In the genomic region with DNA sequence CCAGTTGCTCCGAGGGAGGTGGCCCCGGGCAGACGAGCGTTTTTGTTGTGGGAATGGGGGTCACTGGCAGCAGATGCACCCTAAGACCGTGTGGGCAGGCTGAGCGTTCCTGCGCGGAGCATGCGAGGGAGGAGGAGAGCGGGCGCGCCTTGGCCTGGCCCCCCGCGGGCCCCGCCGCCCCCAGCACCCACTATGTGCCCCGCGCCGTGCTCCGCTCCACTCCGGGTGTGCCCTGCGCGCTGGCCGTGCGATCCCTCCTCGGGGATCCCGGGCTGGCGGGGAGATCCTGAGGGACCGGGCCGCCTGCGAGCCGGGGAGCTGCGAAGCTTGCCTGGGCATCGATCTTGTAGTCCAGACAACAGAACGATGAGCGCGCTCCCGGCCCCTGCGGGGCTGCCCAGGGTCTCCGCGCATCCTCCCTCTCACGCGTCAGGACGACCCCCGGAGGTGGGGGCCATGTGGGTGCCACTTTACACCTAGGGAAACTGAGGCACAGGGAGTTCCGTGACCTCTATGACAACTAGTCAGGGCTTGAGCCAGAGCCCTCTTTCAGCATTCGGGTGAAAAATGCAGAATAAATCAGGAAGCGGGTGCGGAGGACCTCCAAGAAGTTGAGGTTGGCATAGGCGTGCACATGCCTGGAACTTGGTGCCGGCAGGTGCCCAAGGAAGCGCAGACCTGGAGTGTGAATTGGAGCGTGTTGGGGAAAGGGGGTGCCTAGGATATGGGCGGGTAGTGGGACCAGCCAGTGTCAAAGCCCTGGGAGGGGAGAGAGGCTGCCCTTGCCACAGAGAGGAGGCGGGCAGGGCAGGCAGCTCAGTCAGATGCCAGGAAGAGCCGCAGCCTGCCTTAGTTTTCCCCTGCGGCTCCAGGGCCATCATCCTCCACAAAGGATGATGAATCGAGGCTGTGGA, we compare ENCODE assay signal across 8 cellular contexts. TPM values are rescaled to one million over a fixed set of nuclear protein-coding genes. Genes with fewer than 3 reads are reported as not detected.
DNase-seq lines count a peak whose midpoint lies in the region; ATAC-seq and TF ChIP-seq lines count a peak whose summit lies in the region.

No MANE protein-coding gene starts in this region.

- H3K4me2 ChIP-seq in BLaER1 treated with 17β-estradiol and CSF1 and Interleukin-3, amounts not matched to agents 10 nM and 100 nM = peak overlapping the region; percentile 86 to 97 (median 90)

- POLR2A ChIA-PET in activated CD8-positive, alpha-beta T cell treated with anti-CD3 and anti-CD28 coated beads, Interleukin-2, amount 10 ng/mL, durations not matched to agents 7 days and 5 days (lab: Charles Lee) = interaction anchor here (1.0 kb wide), 1 partner anchor 21 kb away, joined by 3 read pairs; no protein-coding TSS in a partner anchor

- intact Hi-C loops in heart right ventricle (cut with DNase I) = loop anchor here in 4 of 10 donors (5.0 to 10.0 kb wide), 4 partner anchors 92 to 180 kb away; a partner anchor contains a TSS
- intact Hi-C loops in sciatic nerve (cut with DNase I) = no loop called here

- no peaks in the 10 kb centered on the region for H3K36me3 ChIP-seq in BLaER1 treated with 17β-estradiol and CSF1 and Interleukin-3, amounts not matched to agents 10 nM and 100 nM
- no peaks in the 10 kb centered on the region for H3K36me3 ChIP-seq in heart right ventricle

- no peaks in the 10 kb centered on the region for H3K9me3 Mint-ChIP-seq in activated CD8-positive, alpha-beta T cell treated with anti-CD3 and anti-CD28 coated beads, Interleukin-2, amount 10 ng/mL, durations not matched to agents 7 days and 5 days (ENCODE audit: insufficient read depth)

- WGBS in heart right ventricle, 2 donors = 17 to 18% methylated on average over 58 of the region's 58 CpGs

- CTCF ChIA-PET in activated CD8-positive, alpha-beta T cell treated with anti-CD3 and anti-CD28 coated beads, Interleukin-2, amount 10 ng/mL, durations not matched to agents 7 days and 5 days (lab: Charles Lee) = no interaction called here

- H3K27me3 ChIP-seq in BLaER1 treated with 17β-estradiol and CSF1 and Interleukin-3, amounts not matched to agents 10 nM and 100 nM = no peaks in the 10 kb centered on the region
- H3K27me3 ChIP-seq in heart right ventricle = no peaks in the 10 kb centered on the region

- peak overlapping the region; percentile 95 to 100 (median 99) for H3K27ac ChIP-seq in BLaER1 treated with 17β-estradiol and CSF1 and Interleukin-3, amounts not matched to agents 10 nM and 100 nM
- peak overlapping the region; percentile 94 to 100 (median 100) for H3K27ac ChIP-seq in heart right ventricle

- TF ChIP-seq CTCF in HFF-Myc (IDR thresholded peaks at IDR 0.05; ENCODE audit: low read depth, low read length, missing control alignments) = no peak
- TF ChIP-seq CTCF in heart right ventricle (IDR thresholded peaks at IDR 0.05) = no peak

- peaks cover 24% of the 10 kb centered on the region for H3K27me3 Mint-ChIP-seq in activated CD8-positive, alpha-beta T cell treated with anti-CD3 and anti-CD28 coated beads, Interleukin-2, amount 10 ng/mL, durations not matched to agents 7 days and 5 days (ENCODE audit: low read depth)

- peak overlapping the region; percentile 69 for H3K4me3 Mint-ChIP-seq in activated CD8-positive, alpha-beta T cell treated with anti-CD3 and anti-CD28 coated beads, Interleukin-2, amount 10 ng/mL, durations not matched to agents 7 days and 5 days

- DNase-seq in HFF-Myc (ENCODE audit: extremely low read depth, low read depth) (no peak), heart right ventricle (peak; percentile 10 to 44), sciatic nerve (ENCODE audit: low spot score) (peak; percentile 67), NCI-H187 (lab: John Stamatoyannopoulos, UW) (no peak)
- DNase-seq in activated CD8-positive, alpha-beta T cell treated with anti-CD3 and anti-CD28 coated beads, Interleukin-2, amount 10 ng/mL, durations not matched to agents 7 days and 5 days = no peak

- ATAC-seq in activated CD8-positive, alpha-beta T cell treated with anti-CD3 and anti-CD28 coated beads, Interleukin-2, amount 10 ng/mL, durations not matched to agents 7 days and 5 days = peak; percentile 16
- peak; percentile 1 to 49 (median 6) for ATAC-seq in heart right ventricle
- peak; percentile 11 for ATAC-seq in sciatic nerve
- no peak for ATAC-seq in GM19463 (IDR thresholded peaks at IDR 0.05; ENCODE audit: unreplicated experiment)
- no peak for ATAC-seq in HG03378 (IDR thresholded peaks at IDR 0.05; ENCODE audit: unreplicated experiment)

- peaks cover 29% of the 10 kb centered on the region for H3K4me1 Mint-ChIP-seq in activated CD8-positive, alpha-beta T cell treated with anti-CD3 and anti-CD28 coated beads, Interleukin-2, amount 10 ng/mL, durations not matched to agents 7 days and 5 days (ENCODE audit: low read depth)

- H3K36me3 Mint-ChIP-seq in activated CD8-positive, alpha-beta T cell treated with anti-CD3 and anti-CD28 coated beads, Interleukin-2, amount 10 ng/mL, durations not matched to agents 7 days and 5 days (ENCODE audit: low read depth) = peaks cover 4% of the 10 kb centered on the region

- H3K4me1 ChIP-seq in BLaER1 treated with 17β-estradiol and CSF1 and Interleukin-3, amounts not matched to agents 10 nM and 100 nM = peaks cover 48 to 58% (median 54%) of the 10 kb centered on the region in 10 experiments
- peaks cover 15 to 57% (median 41%) of the 10 kb centered on the region in 9 donors for H3K4me1 ChIP-seq in heart right ventricle

- peak overlapping the region; percentile 60 to 93 (median 84) for H3K4me3 ChIP-seq in BLaER1 treated with 17β-estradiol and CSF1 and Interleukin-3, amounts not matched to agents 10 nM and 100 nM
- H3K4me3 ChIP-seq in HFF-Myc (replicated peaks; ENCODE audit: low read depth, low read length) (peak overlapping the region; percentile 62), heart right ventricle (peak overlapping the region; percentile 68 to 97 (median 81))

- H4K20me1 ChIP-seq in BLaER1 treated with 17β-estradiol and CSF1 and Interleukin-3, amounts not matched to agents 10 nM and 100 nM = peaks cover 28 to 32% (median 31%) of the 10 kb centered on the region in 11 experiments

- no peak overlapping the region for H3K27ac Mint-ChIP-seq in activated CD8-positive, alpha-beta T cell treated with anti-CD3 and anti-CD28 coated beads, Interleukin-2, amount 10 ng/mL, durations not matched to agents 7 days and 5 days

- no peaks in the 10 kb centered on the region for H3K9me3 ChIP-seq in BLaER1 treated with 17β-estradiol and CSF1 and Interleukin-3, amounts not matched to agents 10 nM and 100 nM (replicated peaks in 1 of 11)
- H3K9me3 ChIP-seq in heart right ventricle = no peaks in the 10 kb centered on the region

- peak overlapping the region; percentile 98 to 99 (median 99) for H3K9ac ChIP-seq in BLaER1 treated with 17β-estradiol and CSF1 and Interleukin-3, amounts not matched to agents 10 nM and 100 nM

RNA-seq across cellular contexts. Expression of a gene that starts 1.3 kb away (rescaled TPM):
- 10 to 100 TPM; 18.7 to 21.9 TPM for total RNA-seq in activated CD8-positive, alpha-beta T cell treated with anti-CD3 and anti-CD28 coated beads, Interleukin-2, amount 10 ng/mL, durations not matched to agents 7 days and 5 days
- total RNA-seq in heart right ventricle (10 to 100 TPM; 26.2 to 37.1 (median 30.5) TPM), sciatic nerve (59.0 TPM)
- polyA plus RNA-seq in heart right ventricle = 10 to 100 TPM; 10.5 to 25.0 TPM

RNA-seq across cellular contexts. Expression of a gene that starts 57.3 kb away (rescaled TPM):
- total RNA-seq in activated CD8-positive, alpha-beta T cell treated with anti-CD3 and anti-CD28 coated beads, Interleukin-2, amount 10 ng/mL, durations not matched to agents 7 days and 5 days = 10 to 100 TPM; 29.2 to 30.0 TPM
- 10 to 100 TPM; 14.9 to 45.6 (median 28.1) TPM for total RNA-seq in heart right ventricle
- 10 to 100 TPM; 54.2 to 62.2 TPM for polyA plus RNA-seq in heart right ventricle
- 53.2 TPM for total RNA-seq in sciatic nerve

Comparison
In these comparisons a context has a peak if more than half of its experiments do, and no peak if none do; other contexts are left out.
1. DNase-seq: peak in heart right ventricle (2 of 2) and sciatic nerve (single experiment); none in HFF-Myc (single experiment), activated CD8-positive, alpha-beta T cell treated with anti-CD3 and anti-CD28 coated beads, Interleukin-2, amount 10 ng/mL, durations not matched to agents 7 days and 5 days (single experiment) and NCI-H187 (0 of 2).
2. ATAC-seq: peak in activated CD8-positive, alpha-beta T cell treated with anti-CD3 and anti-CD28 coated beads, Interleukin-2, amount 10 ng/mL, durations not matched to agents 7 days and 5 days (single experiment), heart right ventricle (8 of 8) and sciatic nerve (single experiment); none in GM19463 (single experiment) and HG03378 (single experiment).
3. Peak in every context shown above with its lines, with median percentiles within 50 percentile points of each other: H3K4me3 ChIP-seq.